ENCODE assay signal across 36 cellular contexts in genomic region chr6:147266821-147267220, GRCh38.
"Had no signal": no experiment of that assay in that cellular context is flagged by ENCODE, and none has a peak within 500 bp of the region (broad histone marks: within the 10 kb centered on the region; RNA-seq: fewer than 3 reads in every experiment).

No MANE protein-coding gene starts in this region.

- DNase-seq: activated B cell treated with CpG ODN at 0.5 μM for 24 hours; activated CD4-positive, alpha-beta memory T cell treated with anti-CD3 and anti-CD28 coated beads for 36 hours; activated CD4-positive, alpha-beta T cell treated with anti-CD3 and anti-CD28 coated beads for 4 hours; activated CD4-positive, alpha-beta T cell treated with anti-CD3 and anti-CD28 coated beads, Interleukin-2, amount 10 ng/mL, durations not matched to agents 24 days and 14 days; activated CD4-positive, alpha-beta T cell treated with anti-CD3 and anti-CD28 coated beads, Interleukin-2, amount 50 U/mL, for 1 hour; activated CD4-positive, alpha-beta T cell treated with anti-CD3 and anti-CD28 coated beads, Interleukin-2, amount 50 U/mL, for 4 hours; activated CD4-positive, CD25-positive, alpha-beta regulatory T cell treated with anti-CD3 and anti-CD28 coated beads, Interleukin-2, amount 50 U/mL, for 72 hours; activated CD8-positive, alpha-beta memory T cell treated with anti-CD3 and anti-CD28 coated beads, Interleukin-2, amount 50 U/mL, for 4 hours; activated CD8-positive, alpha-beta T cell treated with anti-CD3 and anti-CD28 coated beads for 36 hours; activated effector memory CD4-positive, alpha-beta T cell treated with anti-CD3 and anti-CD28 coated beads, Interleukin-2, amount 50 U/mL, for 16 hours; activated gamma-delta T cell treated with Interleukin-2 at 50 U/mL for 16 hours; activated naive CD4-positive, alpha-beta T cell; activated naive CD4-positive, alpha-beta T cell treated with anti-CD3 and anti-CD28 coated beads for 36 hours; activated naive CD4-positive, alpha-beta T cell treated with anti-CD3 and anti-CD28 coated beads, Interleukin-2, amount 50 U/mL, for 16 hours; activated naive CD8-positive, alpha-beta T cell treated with anti-CD3 and anti-CD28 coated beads for 36 hours; activated T-cell treated with anti-CD3 and anti-CD28 coated beads for 4 hours; activated T-cell treated with anti-CD3 and anti-CD28 coated beads, Interleukin-2, amount 50 U/mL, for 24 hours; activated T-cell treated with anti-CD3 and anti-CD28 coated beads, Interleukin-2, amount 50 U/mL, for 48 hours; adrenal gland; amniotic stem cell; aorta; body of pancreas; brain microvascular endothelial cell; central memory CD4-positive, alpha-beta T cell; T-helper 1 cell; T-helper 2 cell; T-helper 9 cell had no signal

- H3K36me3 ChIP-seq: adrenal gland, brain microvascular endothelial cell, breast epithelium had no signal

- H3K4me1 Mint-ChIP-seq: activated B cell treated with CpG ODN at 0.5 μM for 24 hours had no signal

- H3K27me3 ChIP-seq: adrenal gland, body of pancreas, brain microvascular endothelial cell, breast epithelium had no signal

- FAIRE-seq: astrocyte, TTC549 had no signal

- H3K4me1 ChIP-seq: adrenal gland, body of pancreas, breast epithelium had no signal

- H3K4me3 Mint-ChIP-seq: activated B cell treated with CpG ODN at 0.5 μM for 24 hours; activated CD4-positive, alpha-beta memory T cell treated with anti-CD3 and anti-CD28 coated beads for 36 hours; activated CD4-positive, alpha-beta T cell treated with anti-CD3 and anti-CD28 coated beads, Interleukin-2, amount 10 ng/mL, durations not matched to agents 24 days and 14 days; activated CD8-positive, alpha-beta T cell treated with anti-CD3 and anti-CD28 coated beads for 36 hours; activated naive CD4-positive, alpha-beta T cell treated with anti-CD3 and anti-CD28 coated beads for 36 hours; activated naive CD8-positive, alpha-beta T cell treated with anti-CD3 and anti-CD28 coated beads for 36 hours; activated T-cell treated with anti-CD3 and anti-CD28 coated beads, Interleukin-2, amount 50 U/mL, for 24 hours; activated T-helper 1 cell treated with anti-CD3 and anti-CD28 coated beads, Interleukin-12 subunit alpha, Interleukin-12 subunit beta, Interleukin-2, Interleukin-4 antibody, amounts not matched to agents 30 ng/mL and 10 ng/mL and 1 ng/mL, durations not matched to agents 14 hours and 24 hours and 36 hours; activated T-helper 17 cell treated with anti-CD3 and anti-CD28 coated beads, Interleukin-2, amount 50 U/mL, for 72 hours; T-helper 1 cell treated with Interleukin-12 subunit alpha and Interleukin-12 subunit beta and Interleukin-4 antibody, amounts not matched to agents 30 μg/mL and 1 μg/mL, for 36 hours; T-helper 2 cell treated with Interferon-gamma antibody and Interleukin-4, amounts not matched to agents 5 μg/mL and 100 μg/mL, for 36 hours had no signal

- H3K9me3 ChIP-seq: adrenal gland, body of pancreas, breast epithelium had no signal

- H3K4me3 ChIP-seq: adrenal gland, body of pancreas, breast epithelium had no signal

- H3K27me3 Mint-ChIP-seq: activated B cell treated with CpG ODN at 0.5 μM for 24 hours; activated CD4-positive, alpha-beta memory T cell treated with anti-CD3 and anti-CD28 coated beads for 36 hours; activated CD4-positive, alpha-beta T cell treated with anti-CD3 and anti-CD28 coated beads, Interleukin-2, amount 10 ng/mL, durations not matched to agents 24 days and 14 days; activated CD8-positive, alpha-beta T cell treated with anti-CD3 and anti-CD28 coated beads for 36 hours; activated naive CD8-positive, alpha-beta T cell treated with anti-CD3 and anti-CD28 coated beads for 36 hours; activated T-cell treated with anti-CD3 and anti-CD28 coated beads, Interleukin-2, amount 50 U/mL, for 24 hours; activated T-helper 17 cell treated with anti-CD3 and anti-CD28 coated beads, Interleukin-2, amount 50 U/mL, for 72 hours had no signal

- H3K27ac ChIP-seq: adrenal gland, body of pancreas, brain microvascular endothelial cell, breast epithelium, VCaP had no signal

- ATAC-seq: activated CD8-positive, alpha-beta T cell treated with anti-CD3 and anti-CD28 coated beads for 36 hours; activated naive CD4-positive, alpha-beta T cell treated with anti-CD3 and anti-CD28 coated beads, Interleukin-2, amount 50 U/mL, for 72 hours; activated T-helper 17 cell treated with anti-CD3 and anti-CD28 coated beads, Interleukin-2, amount 50 U/mL, for 72 hours; body of pancreas had no signal

- H3K27ac Mint-ChIP-seq: activated B cell treated with CpG ODN at 0.5 μM for 24 hours; activated naive CD8-positive, alpha-beta T cell treated with anti-CD3 and anti-CD28 coated beads for 36 hours; activated T-helper 1 cell treated with anti-CD3 and anti-CD28 coated beads, Interleukin-12 subunit alpha, Interleukin-12 subunit beta, Interleukin-2, Interleukin-4 antibody, amounts not matched to agents 30 ng/mL and 10 ng/mL and 1 ng/mL, durations not matched to agents 14 hours and 24 hours and 36 hours; T-helper 1 cell treated with Interleukin-12 subunit alpha and Interleukin-12 subunit beta and Interleukin-4 antibody, amounts not matched to agents 30 μg/mL and 1 μg/mL, for 36 hours; T-helper 2 cell treated with Interferon-gamma antibody and Interleukin-4, amounts not matched to agents 5 μg/mL and 100 μg/mL, for 36 hours had no signal

- H3K9me3 Mint-ChIP-seq: activated B cell treated with CpG ODN at 0.5 μM for 24 hours; activated CD4-positive, alpha-beta memory T cell treated with anti-CD3 and anti-CD28 coated beads for 36 hours; activated CD8-positive, alpha-beta T cell treated with anti-CD3 and anti-CD28 coated beads for 36 hours; activated naive CD4-positive, alpha-beta T cell treated with anti-CD3 and anti-CD28 coated beads for 36 hours; activated T-cell treated with anti-CD3 and anti-CD28 coated beads, Interleukin-2, amount 50 U/mL, for 24 hours; activated T-helper 1 cell treated with anti-CD3 and anti-CD28 coated beads, Interleukin-12 subunit alpha, Interleukin-12 subunit beta, Interleukin-2, Interleukin-4 antibody, amounts not matched to agents 30 ng/mL and 10 ng/mL and 1 ng/mL, durations not matched to agents 14 hours and 24 hours and 36 hours; activated T-helper 17 cell treated with anti-CD3 and anti-CD28 coated beads, Interleukin-2, amount 50 U/mL, for 72 hours; T-helper 1 cell treated with Interleukin-12 subunit alpha and Interleukin-12 subunit beta and Interleukin-4 antibody, amounts not matched to agents 30 μg/mL and 1 μg/mL, for 36 hours; T-helper 2 cell treated with Interferon-gamma antibody and Interleukin-4, amounts not matched to agents 5 μg/mL and 100 μg/mL, for 36 hours had no signal
